1 cellular context compared by ENCODE assay signal in genomic region chrX:129763666-129764065, GRCh38.
TF ChIP-seq lines count a peak whose summit lies in the region.

No MANE protein-coding gene starts in this region.

TF ChIP-seq in K562, 482 proteins besides CTCF, POLR2A, EP300 and RAD21 (continued from another document):
- TF ChIP-seq CXXC5 (CRISPR knock-in tag; IDR thresholded peaks at IDR 0.05) (no peak), LEF1 (IDR thresholded peaks at IDR 0.05) (no peak), GATA2 (CRISPR knock-in tag; IDR thresholded peaks at IDR 0.05) (no peak), BRD4 (IDR thresholded peaks at IDR 0.05) (no peak), E2F4 (CRISPR knock-in tag; IDR thresholded peaks at IDR 0.05; ENCODE audit: low read depth) (no peak), ZNF316 (IDR thresholded peaks at IDR 0.05) (peak; percentile 89), GTF2A2 (tag; IDR thresholded peaks at IDR 0.05) (no peak), ZNF263 (CRISPR knock-in tag; IDR thresholded peaks at IDR 0.05; ENCODE audit: borderline replicate concordance) (no peak), TEAD1 (CRISPR knock-in tag; IDR thresholded peaks at IDR 0.05) (no peak), PTTG1 (tag; IDR thresholded peaks at IDR 0.05; ENCODE audit: low read depth) (no peak), HNRNPUL1 (IDR thresholded peaks at IDR 0.05; ENCODE audit: low read length) (no peak), MAFK (IDR thresholded peaks at IDR 0.05; ENCODE audit: low read length) (peak; percentile 36; the same call in 1 of the 2 replicates), FOXM1 (IDR thresholded peaks at IDR 0.05; ENCODE audit: low read depth) (no peak), FOXM1 (CRISPR knock-in tag; IDR thresholded peaks at IDR 0.05; ENCODE audit: low read depth) (no peak), E2F6 (IDR thresholded peaks at IDR 0.05; ENCODE audit: borderline replicate concordance in 1 of 2, extremely low read depth in 1 of 2, insufficient read depth in 1 of 2, insufficient read length in 1 of 2, low read depth in 1 of 2, low read length in 1 of 2, poor library complexity in 1 of 2, severe bottlenecking in 1 of 2) (no peak), HMG20A (CRISPR knock-in tag; conservative IDR thresholded peaks at IDR 0.05) (no peak), HMGN3 (IDR thresholded peaks at IDR 0.05; ENCODE audit: borderline replicate concordance, extremely low read depth, insufficient read length, low read depth, low read length) (no peak), MAFF (IDR thresholded peaks at IDR 0.05; ENCODE audit: low read length) (peak; percentile 54), ZBTB2 (IDR thresholded peaks at IDR 0.05) (no peak), BCLAF1 (IDR thresholded peaks at IDR 0.05; ENCODE audit: borderline replicate concordance in 1 of 2, control insufficient read depth in 1 of 2, low read depth in 2 of 2, low read length in 1 of 2) (no peak), ZNF740 (CRISPR knock-in tag; IDR thresholded peaks at IDR 0.05) (no peak), ZNF740 (tag; IDR thresholded peaks at IDR 0.05) (no peak), SPI1 (IDR thresholded peaks at IDR 0.05; ENCODE audit: borderline replicate concordance, low read depth, low read length) (no peak), IRF9 (tag; IDR thresholded peaks at IDR 0.05) (no peak), C11orf30 (IDR thresholded peaks at IDR 0.05; ENCODE audit: low read depth) (peak; percentile 82), MAFG (tag; conservative IDR thresholded peaks at IDR 0.05) (peak; percentile 61), ZNF280A (IDR thresholded peaks at IDR 0.05; ENCODE audit: low read depth, partially characterized antibody) (no peak), POU5F1 (IDR thresholded peaks at IDR 0.05; ENCODE audit: borderline replicate concordance, low read depth, low read length, partially characterized antibody) (no peak)
TF ChIP-seq in K562: peak in this region for 5.
